Comparison of ENCODE assay signal across 20 cellular contexts in the genomic region with DNA sequence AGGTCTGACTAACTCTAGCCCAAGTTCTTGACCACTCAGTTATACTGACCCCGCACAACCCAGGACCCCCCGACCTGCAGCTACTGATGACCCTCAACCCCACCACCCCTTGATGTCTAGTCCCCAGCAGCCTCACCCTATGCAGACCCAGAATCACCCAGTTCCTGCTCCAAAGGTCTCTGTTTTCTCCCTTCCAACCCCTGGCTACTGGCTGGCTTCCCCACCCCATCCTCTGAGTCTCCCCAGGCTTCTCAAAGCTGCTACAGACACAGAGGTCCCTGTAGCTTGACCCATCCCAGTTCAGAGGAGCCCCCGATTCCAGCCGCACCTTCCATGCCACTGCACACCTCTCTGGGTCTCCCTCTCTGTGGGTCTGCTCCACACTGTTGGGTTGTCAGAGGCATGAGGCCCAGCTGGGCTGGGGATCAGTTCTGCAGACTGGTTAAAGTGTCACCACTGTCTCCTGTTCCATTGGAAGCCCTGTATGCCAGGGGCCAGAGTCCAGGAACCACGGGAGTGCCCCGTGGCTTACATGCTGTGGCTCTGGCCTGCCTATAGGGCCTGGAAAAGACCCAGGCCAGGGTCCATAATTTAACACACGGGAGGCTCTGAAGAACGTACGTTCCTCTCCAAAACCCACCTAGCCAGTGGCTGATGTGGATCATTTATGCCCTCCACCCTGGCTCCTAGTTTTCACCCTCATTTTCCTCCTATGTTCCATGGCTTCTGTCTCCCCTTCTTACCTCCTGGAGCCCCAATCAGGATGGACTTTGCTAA. TPM values are rescaled to one million over a fixed set of nuclear protein-coding genes. Genes with fewer than 3 reads are reported as not detected.
A peak's percentile ranks its signal among the peaks of the same experiment; 100 is the strongest.
DNase-seq lines count a peak whose midpoint lies in the region; ATAC-seq, FAIRE-seq and TF ChIP-seq lines count a peak whose summit lies in the region.
"Had no signal": no experiment of that assay in that cellular context is flagged by ENCODE, and none has a peak within 500 bp of the region (broad histone marks: within the 10 kb centered on the region; RNA-seq: fewer than 3 reads in every experiment).

No MANE protein-coding gene starts in this region.

- H3F3A ChIP-seq in smooth muscle cell (ENCODE audit: low read depth): no peaks in the 10 kb centered on the region

- no peaks in the 10 kb centered on the region for H4K20me1 ChIP-seq in HepG2 (ENCODE audit: insufficient read depth, low read length)
- H4K20me1 ChIP-seq in smooth muscle cell (ENCODE audit: low read depth): no peaks in the 10 kb centered on the region

- peak; percentile 49 to 93; a peak in 3 of 4 replicates for TF ChIP-seq POLR2A in HepG2 (IDR thresholded peaks at IDR 0.05; ENCODE audit: insufficient read depth in 1 of 2, low read depth in 2 of 2, low read length in 2 of 2)

- H3K4me3 ChIP-seq in colonic mucosa (no peak overlapping the region), HepG2 (replicated peaks in 1 of 3; ENCODE audit: insufficient read depth in 1 of 3, low read depth in 2 of 3, low read length in 3 of 3) (peak overlapping the region; percentile 28 to 69 (median 44); a peak in 5 of 6 replicates), small intestine (ENCODE audit: low read depth in 1 of 2, low read length in 2 of 2) (no peak overlapping the region), smooth muscle cell (no peak overlapping the region)
- H3K4me3 ChIP-seq: PC-9 had no signal

- H3K4me1 ChIP-seq in colonic mucosa (no peaks in the 10 kb centered on the region), HepG2 (ENCODE audit: insufficient read depth, low read length) (peaks cover 74% of the 10 kb centered on the region), small intestine (ENCODE audit: control insufficient read depth in 2 of 2, insufficient read depth in 1 of 2, low read depth in 1 of 2, low read length in 1 of 2) (peaks cover 0 to 4% of the 10 kb centered on the region in 2 donors), smooth muscle cell (ENCODE audit: low read depth) (no peaks in the 10 kb centered on the region)

- H3K27ac ChIP-seq in colonic mucosa (no peak overlapping the region), HepG2 (ENCODE audit: extremely low read length, insufficient read depth, low read length) (peak overlapping the region; percentile 95), small intestine (ENCODE audit: low read depth in 1 of 2, low read length in 1 of 2) (peak overlapping the region; percentile 9 to 79), smooth muscle cell (ENCODE audit: low read depth) (no peak overlapping the region)
- H3K27ac ChIP-seq: PC-9 had no signal

- no peaks in the 10 kb centered on the region for H3K27me3 ChIP-seq in colonic mucosa
- H3K27me3 ChIP-seq in HepG2 (ENCODE audit: control insufficient read depth in 1 of 2, insufficient read depth in 2 of 2, low read length in 2 of 2): no peaks in the 10 kb centered on the region; a peak in 1 of 5 replicates
- H3K27me3 ChIP-seq in small intestine (ENCODE audit: control insufficient read depth in 2 of 2, insufficient read depth in 2 of 2, low read length in 2 of 2): peaks cover 0 to 5% of the 10 kb centered on the region in 2 donors
- peaks cover 17% of the 10 kb centered on the region for H3K27me3 ChIP-seq in smooth muscle cell (ENCODE audit: low read depth)

- H2AFZ ChIP-seq in HepG2 (ENCODE audit: low read length) (peak overlapping the region; percentile 61), smooth muscle cell (ENCODE audit: low read depth) (no peak overlapping the region)
- H2AFZ ChIP-seq: PC-9 had no signal

- FAIRE-seq in HepG2 (lab: Jason Lieb, UNC) (peak; percentile 79), small intestine (lab: Jason Lieb, UNC) (no peak)
- FAIRE-seq: D721Med, HTR-8/SVneo had no signal

- H3K79me2 ChIP-seq in HepG2 (ENCODE audit: insufficient read depth, low read length) (peaks cover 11% of the 10 kb centered on the region), smooth muscle cell (ENCODE audit: low read depth) (no peaks in the 10 kb centered on the region)

- TF ChIP-seq CTCF in colonic mucosa (IDR thresholded peaks at IDR 0.05): no peak
- TF ChIP-seq CTCF in HepG2 (CRISPR knock-in tag; IDR thresholded peaks at IDR 0.05): peak; percentile 32
- TF ChIP-seq CTCF in smooth muscle cell (IDR thresholded peaks at IDR 0.05; ENCODE audit: borderline replicate concordance, insufficient read depth, poor library complexity, severe bottlenecking): no peak

- peak; percentile 94 for ATAC-seq in HepG2
- ATAC-seq: Right ventricle myocardium inferior had no signal

- H3K36me3 ChIP-seq in colonic mucosa: no peaks in the 10 kb centered on the region
- H3K36me3 ChIP-seq in HepG2 (replicated peaks in 1 of 2; ENCODE audit: control insufficient read depth in 1 of 2, insufficient read depth in 2 of 2, low read length in 2 of 2): no peaks in the 10 kb centered on the region; a peak in 1 of 5 replicates
- no peaks in the 10 kb centered on the region for H3K36me3 ChIP-seq in small intestine (ENCODE audit: control insufficient read depth in 2 of 2, insufficient read depth in 2 of 2, low read length in 2 of 2)
- no peaks in the 10 kb centered on the region for H3K36me3 ChIP-seq in smooth muscle cell (ENCODE audit: low read depth)

- H3K9ac ChIP-seq in colonic mucosa (ENCODE audit: low read depth in 2 of 2, low read length in 2 of 2) (peak overlapping the region in 1 of 2 donors; percentile 18), HepG2 (ENCODE audit: insufficient read depth, low read depth, low read length) (peak overlapping the region; percentile 77), smooth muscle cell (ENCODE audit: low read depth) (no peak overlapping the region)
- H3K9ac ChIP-seq: SK-N-SH had no signal

- DNase-seq in colonic mucosa (peak; percentile 57), HepG2 (ENCODE audit: low spot score) (peak; percentile 77), small intestine (peak; percentile 91), GDM1 (lab: John Stamatoyannopoulos, UW) (no peak), smooth muscle cell (lab: John Stamatoyannopoulos, UW; ENCODE audit: unreplicated experiment) (no peak), cardiac septum (ENCODE audit: low spot score) (no peak)
- DNase-seq: ACHN; CD4-positive, CD25-positive, alpha-beta regulatory T cell; GOT3; KG1; NCI-H1048; NCI-H2171; NCI-H446 treated with DMSO at 0.1 percent for 48 hours; NCI-H748 treated with DMSO at 0.1 percent for 48 hours; PC-9; SK-N-SH had no signal

- peak; percentile 49 for TF ChIP-seq RAD21 in HepG2 (CRISPR knock-in tag; IDR thresholded peaks at IDR 0.05)

- POLR2A ChIA-PET in HepG2 (lab: Yijun Ruan, JAX): interaction anchor here (0.7 to 2.9 kb wide), 8 partner anchors 9 to 46 kb away, joined by 3 to 17 read pairs (median 3); partner anchors contain the start of genes CLK2, ENTREP3 and SCAMP3

- CTCF ChIA-PET in HepG2 (lab: Yijun Ruan, JAX; ENCODE audit: low intra/inter-chr PET ratio, low total read pairs): no interaction called here

- 2% methylated on average over 7 of the region's 9 CpGs for WGBS in HepG2 (ENCODE audit: low lambda C conversion rate)
- WGBS in small intestine, 3 donors: 23 to 71% (median 42%) methylated on average over 9 of the region's 9 CpGs
- WGBS in smooth muscle cell (ENCODE audit: low lambda C conversion rate): 94% methylated on average over 9 of the region's 9 CpGs

- in situ Hi-C loops in HepG2 (cut with HindIII; ENCODE audit: extremely low pct_ligation_motif_present, low pct_unique_long_range_greater_than_20kb): loop anchor here (10.0 kb wide), 1 partner anchor 46 kb away; the partner anchor contains the start of gene ENTREP3

- TF ChIP-seq EP300 in HepG2 (IDR thresholded peaks at IDR 0.05; ENCODE audit: low read depth in 2 of 2, low read length in 2 of 2) (peak in 1 of 2 experiments; percentile 70; a peak in 2 of 4 replicates), HepG2 (CRISPR knock-in tag; IDR thresholded peaks at IDR 0.05; ENCODE audit: borderline replicate concordance) (peak; percentile 63)

- H3K9me3 ChIP-seq in colonic mucosa (no peaks in the 10 kb centered on the region), HepG2 (ENCODE audit: low read length) (no peaks in the 10 kb centered on the region), small intestine (ENCODE audit: control insufficient read depth, low read depth) (no peaks in the 10 kb centered on the region), smooth muscle cell (replicated peaks; ENCODE audit: low read depth) (no peaks in the 10 kb centered on the region)
- H3K9me3 ChIP-seq: SK-N-SH had no signal

- BruUV-seq in HepG2 (replicated peaks; lab: Mats Ljungman, UMichigan): no TSS peak

- intact Hi-C loops in colonic mucosa (cut with DNase I): no loop called here
- intact Hi-C loops in HepG2 (cut with micrococcal nuclease; ENCODE audit: unreplicated experiment): loop anchor here (10.0 kb wide), 1 partner anchor 96 kb away; the partner anchor contains the start of genes MTX1 and THBS3
- intact Hi-C loops in cardiac septum (cut with DNase I): no loop called here

- H3K4me2 ChIP-seq in HepG2 (ENCODE audit: low read depth, low read length) (peak overlapping the region; percentile 89), smooth muscle cell (no peak overlapping the region)
- H3K4me2 ChIP-seq: PC-9, SK-N-SH had no signal

RNA-seq across cellular contexts. Expression of gene PKLR, which starts 0.5 kb away (rescaled TPM):
- total RNA-seq in colonic mucosa: 1 to 10 TPM; 1.6 to 2.9 TPM
- total RNA-seq in HepG2 (2016; rRNA removed; fragmentation: Illumina TruSeq; extraction: Trizol): 10.3 and 13.6 TPM in 2 replicates
- total RNA-seq in HepG2 (2016; cell fraction: cytosol; rRNA removed; fragmentation: Illumina TruSeq; extraction: Trizol; ENCODE audit: low read depth): 0.51 and 0.79 TPM in 2 replicates
- 10.0 and 10.3 TPM in 2 replicates for total RNA-seq in HepG2 (2016; cell fraction: insoluble cytoplasmic fraction; rRNA removed; fragmentation: Illumina TruSeq; extraction: Trizol)
- total RNA-seq in HepG2 (2016; cell fraction: membrane; rRNA removed; fragmentation: Illumina TruSeq; extraction: Trizol): 2.4 and 2.7 TPM in 2 replicates
- 5.1 and 8.0 TPM in 2 replicates for total RNA-seq in HepG2 (2016; cell fraction: nucleus; rRNA removed; fragmentation: Illumina TruSeq; extraction: Trizol)
- 29.3 and 43.2 TPM in 2 replicates for polyA plus RNA-seq in HepG2 (2011; rRNA removed)
- 26.7 and 30.1 TPM in 2 replicates for polyA plus RNA-seq in HepG2 (2011; cell fraction: cytosol; rRNA removed)
- 35.4 and 48.8 TPM in 2 replicates for polyA plus RNA-seq in HepG2 (2011; cell fraction: nucleus; rRNA removed)
- 29.8 and 32.5 TPM in 2 replicates for polyA plus RNA-seq in HepG2 (2012)
- polyA plus RNA-seq in HepG2 (2016; cell fraction: cytosol; fragmentation: Illumina TruSeq; extraction: Trizol; ENCODE audit: low read depth): 0.97 and 1.0 TPM in 2 replicates
- polyA plus RNA-seq in HepG2 (2016; cell fraction: insoluble cytoplasmic fraction; fragmentation: Illumina TruSeq; extraction: Trizol; ENCODE audit: low read depth): 13.3 and 16.3 TPM in 2 replicates
- 2.9 and 3.0 TPM in 2 replicates for polyA plus RNA-seq in HepG2 (2016; cell fraction: membrane; fragmentation: Illumina TruSeq; extraction: Trizol; ENCODE audit: low read depth)
- polyA plus RNA-seq in HepG2 (2016; cell fraction: nucleus; fragmentation: Illumina TruSeq; extraction: Trizol; ENCODE audit: insufficient read depth, low read depth): 10.7 and 11.1 TPM in 2 replicates
- polyA minus RNA-seq in HepG2 (2011; rRNA and poly(A)+ RNA removed; ENCODE audit: low replicate concordance): 0.16 and 52.2 TPM in 2 replicates
- 14.6 and 19.0 TPM in 2 replicates for polyA minus RNA-seq in HepG2 (2011; cell fraction: cytosol; rRNA and poly(A)+ RNA removed)
- polyA minus RNA-seq in HepG2 (2011; cell fraction: nucleus; rRNA and poly(A)+ RNA removed): 9.5 and 15.8 TPM in 2 replicates
- 1 to 10 TPM; 3.8 to 9.2 (median 5.7) TPM for polyA plus RNA-seq in small intestine
- total RNA-seq in smooth muscle cell: 0.09 TPM in 1 of 2 replicates, not detected in the other
- polyA plus RNA-seq in smooth muscle cell: 0.07 TPM in 1 of 2 replicates, not detected in the other
- not detected for total RNA-seq in cardiac septum
- total RNA-seq: CD4-positive, CD25-positive, alpha-beta regulatory T cell; M059J; PC-9; Right ventricle myocardium inferior had no signal
- polyA plus RNA-seq: CD4-positive, CD25-positive, alpha-beta regulatory T cell; SK-N-SH had no signal

RNA-seq across cellular contexts. Expression of gene FDPS, which starts 7.9 kb away (rescaled TPM):
- total RNA-seq in colonic mucosa: 100 to 1,000 TPM; 300 to 501 TPM
- total RNA-seq in HepG2 (2016; rRNA removed; fragmentation: Illumina TruSeq; extraction: Trizol): 519 and 610 TPM in 2 replicates
- 109 and 111 TPM in 2 replicates for total RNA-seq in HepG2 (2016; cell fraction: cytosol; rRNA removed; fragmentation: Illumina TruSeq; extraction: Trizol; ENCODE audit: low read depth)
- 529 and 601 TPM in 2 replicates for total RNA-seq in HepG2 (2016; cell fraction: insoluble cytoplasmic fraction; rRNA removed; fragmentation: Illumina TruSeq; extraction: Trizol)
- 138 and 151 TPM in 2 replicates for total RNA-seq in HepG2 (2016; cell fraction: membrane; rRNA removed; fragmentation: Illumina TruSeq; extraction: Trizol)
- 274 and 312 TPM in 2 replicates for total RNA-seq in HepG2 (2016; cell fraction: nucleus; rRNA removed; fragmentation: Illumina TruSeq; extraction: Trizol)
- 264 and 345 TPM in 2 replicates for polyA plus RNA-seq in HepG2 (2011; rRNA removed)
- 233 and 344 TPM in 2 replicates for polyA plus RNA-seq in HepG2 (2011; cell fraction: cytosol; rRNA removed)
- 252 and 375 TPM in 2 replicates for polyA plus RNA-seq in HepG2 (2011; cell fraction: nucleus; rRNA removed)
- 341 and 401 TPM in 2 replicates for polyA plus RNA-seq in HepG2 (2012)
- 82.5 and 94.9 TPM in 2 replicates for polyA plus RNA-seq in HepG2 (2016; cell fraction: cytosol; fragmentation: Illumina TruSeq; extraction: Trizol; ENCODE audit: low read depth)
- polyA plus RNA-seq in HepG2 (2016; cell fraction: insoluble cytoplasmic fraction; fragmentation: Illumina TruSeq; extraction: Trizol; ENCODE audit: low read depth): 516 and 544 TPM in 2 replicates
- polyA plus RNA-seq in HepG2 (2016; cell fraction: membrane; fragmentation: Illumina TruSeq; extraction: Trizol; ENCODE audit: low read depth): 100 and 109 TPM in 2 replicates
- polyA plus RNA-seq in HepG2 (2016; cell fraction: nucleus; fragmentation: Illumina TruSeq; extraction: Trizol; ENCODE audit: insufficient read depth, low read depth): 566 and 576 TPM in 2 replicates
- 110 and 303 TPM in 2 replicates for polyA minus RNA-seq in HepG2 (2011; rRNA and poly(A)+ RNA removed; ENCODE audit: low replicate concordance)
- polyA minus RNA-seq in HepG2 (2011; cell fraction: cytosol; rRNA and poly(A)+ RNA removed): 94.6 and 134 TPM in 2 replicates
- 70.3 and 113 TPM in 2 replicates for polyA minus RNA-seq in HepG2 (2011; cell fraction: nucleus; rRNA and poly(A)+ RNA removed)
- 100 to 1,000 TPM; 194 to 343 (median 196) TPM for polyA plus RNA-seq in small intestine
- total RNA-seq in smooth muscle cell: 104 and 136 TPM in 2 replicates
- polyA plus RNA-seq in smooth muscle cell: 208 and 299 TPM in 2 replicates
- total RNA-seq in cardiac septum: 83.1 TPM

RNA-seq across cellular contexts. Expression of gene RUSC1, which starts 20.0 kb away (rescaled TPM):
- 100 to 1,000 TPM in 1 of 2 donors, 10 to 100 TPM in 1; 68.4 to 113 TPM for total RNA-seq in colonic mucosa
- 15.9 and 18.7 TPM in 2 replicates for total RNA-seq in HepG2 (2016; rRNA removed; fragmentation: Illumina TruSeq; extraction: Trizol)
- total RNA-seq in HepG2 (2016; cell fraction: cytosol; rRNA removed; fragmentation: Illumina TruSeq; extraction: Trizol; ENCODE audit: low read depth): 9.4 and 10.1 TPM in 2 replicates
- total RNA-seq in HepG2 (2016; cell fraction: insoluble cytoplasmic fraction; rRNA removed; fragmentation: Illumina TruSeq; extraction: Trizol): 14.8 and 19.6 TPM in 2 replicates
- total RNA-seq in HepG2 (2016; cell fraction: membrane; rRNA removed; fragmentation: Illumina TruSeq; extraction: Trizol): 19.4 and 21.9 TPM in 2 replicates
- 13.5 and 19.1 TPM in 2 replicates for total RNA-seq in HepG2 (2016; cell fraction: nucleus; rRNA removed; fragmentation: Illumina TruSeq; extraction: Trizol)
- 20.4 and 21.4 TPM in 2 replicates for polyA plus RNA-seq in HepG2 (2011; rRNA removed)
- 13.8 and 18.3 TPM in 2 replicates for polyA plus RNA-seq in HepG2 (2011; cell fraction: cytosol; rRNA removed)
- 72.9 and 80.6 TPM in 2 replicates for polyA plus RNA-seq in HepG2 (2011; cell fraction: nucleus; rRNA removed)
- polyA plus RNA-seq in HepG2 (2012): 9.4 and 13.3 TPM in 2 replicates
- 14.0 and 17.7 TPM in 2 replicates for polyA plus RNA-seq in HepG2 (2016; cell fraction: cytosol; fragmentation: Illumina TruSeq; extraction: Trizol; ENCODE audit: low read depth)
- 21.9 and 27.7 TPM in 2 replicates for polyA plus RNA-seq in HepG2 (2016; cell fraction: insoluble cytoplasmic fraction; fragmentation: Illumina TruSeq; extraction: Trizol; ENCODE audit: low read depth)
- 22.4 and 26.1 TPM in 2 replicates for polyA plus RNA-seq in HepG2 (2016; cell fraction: membrane; fragmentation: Illumina TruSeq; extraction: Trizol; ENCODE audit: low read depth)
- polyA plus RNA-seq in HepG2 (2016; cell fraction: nucleus; fragmentation: Illumina TruSeq; extraction: Trizol; ENCODE audit: insufficient read depth, low read depth): 48.2 and 50.9 TPM in 2 replicates
- 29.1 and 81.2 TPM in 2 replicates for polyA minus RNA-seq in HepG2 (2011; rRNA and poly(A)+ RNA removed; ENCODE audit: low replicate concordance)
- 8.8 and 9.9 TPM in 2 replicates for polyA minus RNA-seq in HepG2 (2011; cell fraction: cytosol; rRNA and poly(A)+ RNA removed)
- 12.6 and 12.8 TPM in 2 replicates for polyA minus RNA-seq in HepG2 (2011; cell fraction: nucleus; rRNA and poly(A)+ RNA removed)
- polyA plus RNA-seq in small intestine: 10 to 100 TPM; 32.7 to 60.8 (median 48.1) TPM
- 28.6 and 28.7 TPM in 2 replicates for total RNA-seq in smooth muscle cell
- polyA plus RNA-seq in smooth muscle cell: 33.2 and 42.6 TPM in 2 replicates
- 18.1 TPM for total RNA-seq in cardiac septum

RNA-seq across cellular contexts. Expression of gene HCN3, which starts 23.5 kb away (rescaled TPM):
- total RNA-seq in colonic mucosa (10 to 100 TPM; 12.4 to 12.8 TPM), HepG2 (2016; rRNA removed; fragmentation: Illumina TruSeq; extraction: Trizol) (1.3 and 2.4 TPM in 2 replicates), smooth muscle cell (0.49 and 0.72 TPM in 2 replicates), cardiac septum (2.2 TPM)
- total RNA-seq in HepG2 (2016; cell fraction: cytosol; rRNA removed; fragmentation: Illumina TruSeq; extraction: Trizol; ENCODE audit: low read depth): 0.44 and 0.51 TPM in 2 replicates
- total RNA-seq in HepG2 (2016; cell fraction: insoluble cytoplasmic fraction; rRNA removed; fragmentation: Illumina TruSeq; extraction: Trizol): 0.77 and 3.4 TPM in 2 replicates
- total RNA-seq in HepG2 (2016; cell fraction: membrane; rRNA removed; fragmentation: Illumina TruSeq; extraction: Trizol): 0.74 and 0.96 TPM in 2 replicates
- 5.8 and 5.9 TPM in 2 replicates for total RNA-seq in HepG2 (2016; cell fraction: nucleus; rRNA removed; fragmentation: Illumina TruSeq; extraction: Trizol)
- polyA plus RNA-seq in HepG2 (2011; rRNA removed) (10.2 and 15.0 TPM in 2 replicates), small intestine (10 to 100 TPM in 1 of 3 donors, 1 to 10 TPM in 2; 4.0 to 11.9 (median 4.3) TPM), smooth muscle cell (1.2 and 1.6 TPM in 2 replicates)
- 3.4 and 4.0 TPM in 2 replicates for polyA plus RNA-seq in HepG2 (2011; cell fraction: cytosol; rRNA removed)
- polyA plus RNA-seq in HepG2 (2011; cell fraction: nucleus; rRNA removed): 55.6 and 56.4 TPM in 2 replicates
- polyA plus RNA-seq in HepG2 (2012): 6.1 and 7.0 TPM in 2 replicates
- polyA plus RNA-seq in HepG2 (2016; cell fraction: cytosol; fragmentation: Illumina TruSeq; extraction: Trizol; ENCODE audit: low read depth): 0.40 TPM in 2 replicates
- polyA plus RNA-seq in HepG2 (2016; cell fraction: insoluble cytoplasmic fraction; fragmentation: Illumina TruSeq; extraction: Trizol; ENCODE audit: low read depth): 1.1 and 1.3 TPM in 2 replicates
- polyA plus RNA-seq in HepG2 (2016; cell fraction: membrane; fragmentation: Illumina TruSeq; extraction: Trizol; ENCODE audit: low read depth): 0.72 and 0.85 TPM in 2 replicates
- polyA plus RNA-seq in HepG2 (2016; cell fraction: nucleus; fragmentation: Illumina TruSeq; extraction: Trizol; ENCODE audit: insufficient read depth, low read depth): 18.6 and 19.5 TPM in 2 replicates
- polyA minus RNA-seq in HepG2 (2011; rRNA and poly(A)+ RNA removed; ENCODE audit: low replicate concordance): 17.8 and 35.4 TPM in 2 replicates
- polyA minus RNA-seq in HepG2 (2011; cell fraction: cytosol; rRNA and poly(A)+ RNA removed): 1.4 and 3.0 TPM in 2 replicates
- polyA minus RNA-seq in HepG2 (2011; cell fraction: nucleus; rRNA and poly(A)+ RNA removed): 8.8 and 11.3 TPM in 2 replicates

RNA-seq across cellular contexts. Expression of gene CLK2, which starts 27.4 kb away (rescaled TPM):
- total RNA-seq in colonic mucosa (10 to 100 TPM; 31.7 to 66.4 TPM), HepG2 (2016; rRNA removed; fragmentation: Illumina TruSeq; extraction: Trizol) (10.1 and 20.1 TPM in 2 replicates), smooth muscle cell (23.6 and 25.5 TPM in 2 replicates), cardiac septum (24.7 TPM)
- 8.5 and 11.8 TPM in 2 replicates for total RNA-seq in HepG2 (2016; cell fraction: cytosol; rRNA removed; fragmentation: Illumina TruSeq; extraction: Trizol; ENCODE audit: low read depth)
- 10.6 and 19.2 TPM in 2 replicates for total RNA-seq in HepG2 (2016; cell fraction: insoluble cytoplasmic fraction; rRNA removed; fragmentation: Illumina TruSeq; extraction: Trizol)
- 9.3 and 12.0 TPM in 2 replicates for total RNA-seq in HepG2 (2016; cell fraction: membrane; rRNA removed; fragmentation: Illumina TruSeq; extraction: Trizol)
- 23.9 and 32.6 TPM in 2 replicates for total RNA-seq in HepG2 (2016; cell fraction: nucleus; rRNA removed; fragmentation: Illumina TruSeq; extraction: Trizol)
- polyA plus RNA-seq in HepG2 (2011; rRNA removed) (73.5 and 74.0 TPM in 2 replicates), small intestine (10 to 100 TPM; 27.0 to 41.6 (median 33.8) TPM), smooth muscle cell (23.5 and 32.2 TPM in 2 replicates)
- 23.9 and 24.4 TPM in 2 replicates for polyA plus RNA-seq in HepG2 (2011; cell fraction: cytosol; rRNA removed)
- polyA plus RNA-seq in HepG2 (2011; cell fraction: nucleus; rRNA removed): 317 and 392 TPM in 2 replicates
- polyA plus RNA-seq in HepG2 (2012): 31.3 and 32.7 TPM in 2 replicates
- polyA plus RNA-seq in HepG2 (2016; cell fraction: cytosol; fragmentation: Illumina TruSeq; extraction: Trizol; ENCODE audit: low read depth): 3.0 and 3.3 TPM in 2 replicates
- polyA plus RNA-seq in HepG2 (2016; cell fraction: insoluble cytoplasmic fraction; fragmentation: Illumina TruSeq; extraction: Trizol; ENCODE audit: low read depth): 15.8 and 17.9 TPM in 2 replicates
- polyA plus RNA-seq in HepG2 (2016; cell fraction: membrane; fragmentation: Illumina TruSeq; extraction: Trizol; ENCODE audit: low read depth): 7.6 TPM in 2 replicates
- polyA plus RNA-seq in HepG2 (2016; cell fraction: nucleus; fragmentation: Illumina TruSeq; extraction: Trizol; ENCODE audit: insufficient read depth, low read depth): 110 and 120 TPM in 2 replicates
- 47.2 and 97.7 TPM in 2 replicates for polyA minus RNA-seq in HepG2 (2011; rRNA and poly(A)+ RNA removed; ENCODE audit: low replicate concordance)
- 12.4 and 13.9 TPM in 2 replicates for polyA minus RNA-seq in HepG2 (2011; cell fraction: cytosol; rRNA and poly(A)+ RNA removed)
- 94.1 and 94.6 TPM in 2 replicates for polyA minus RNA-seq in HepG2 (2011; cell fraction: nucleus; rRNA and poly(A)+ RNA removed)

Comparison
In these comparisons a context has a peak if more than half of its experiments do, and no peak if none do; other contexts are left out.
1. DNase-seq: peak in colonic mucosa (single experiment), HepG2 (single experiment) and small intestine (single experiment); none in GDM1 (single experiment), smooth muscle cell (single experiment) and cardiac septum (single experiment).
2. H3K27ac ChIP-seq: peak in HepG2 (single experiment) and small intestine (2 of 2); none in colonic mucosa (single experiment) and smooth muscle cell (single experiment).
3. H3K4me3 ChIP-seq: peak in HepG2 (3 of 3); none in colonic mucosa (single experiment), small intestine (0 of 2) and smooth muscle cell (single experiment).